ENCODE assay signal across 8 cellular contexts in genomic region chr4:104451573-104451972, GRCh38. TPM values are rescaled to one million over a fixed set of nuclear protein-coding genes. Genes with fewer than 3 reads are reported as not detected.
DNase-seq lines count a peak whose midpoint lies in the region; ATAC-seq, FAIRE-seq and TF ChIP-seq lines count a peak whose summit lies in the region.

No MANE protein-coding gene starts in this region.

- no TSS peak for BruUV-seq in HepG2 (replicated peaks; lab: Mats Ljungman, UMichigan)

- no peaks in the 10 kb centered on the region for H3K79me2 ChIP-seq in HepG2 (ENCODE audit: insufficient read depth, low read length)
- no peaks in the 10 kb centered on the region for H3K79me2 ChIP-seq in osteoblast (ENCODE audit: insufficient read depth, low read length)

- H3K4me1 ChIP-seq in HepG2 (ENCODE audit: insufficient read depth, low read length) (no peaks in the 10 kb centered on the region), osteoblast (ENCODE audit: insufficient read depth, low read length) (no peaks in the 10 kb centered on the region)

- H3K4me2 ChIP-seq in HepG2 (ENCODE audit: low read depth, low read length) = no peak overlapping the region
- H3K4me2 ChIP-seq in osteoblast (ENCODE audit: insufficient read depth, low read length) = no peak overlapping the region

- no peak for TF ChIP-seq POLR2A in HepG2 (IDR thresholded peaks at IDR 0.05; ENCODE audit: insufficient read depth in 1 of 2, low read depth in 2 of 2, low read length in 2 of 2)

- peak; percentile 41 for TF ChIP-seq CTCF in GM12873 (IDR thresholded peaks at IDR 0.05; ENCODE audit: insufficient read depth, low read depth, low read length, missing control alignments)
- TF ChIP-seq CTCF in RWPE1 (conservative IDR thresholded peaks at IDR 0.05; ENCODE audit: low read depth) = peak; percentile 22; the same call in 1 of the 2 replicates
- TF ChIP-seq CTCF in HepG2 (CRISPR knock-in tag; IDR thresholded peaks at IDR 0.05) = 0 out of 2 replicates have a peak, but pooled peaks have one; percentile 5
- TF ChIP-seq CTCF in osteoblast (IDR thresholded peaks at IDR 0.05; ENCODE audit: extremely low read depth, low read depth, low read length) = no peak

- DNase-seq in RWPE1 (ENCODE audit: low spot score) (no peak), HepG2 (ENCODE audit: low spot score) (no peak), NCI-H2196 treated with DMSO at 0.1 percent for 48 hours (lab: John Stamatoyannopoulos, UW; ENCODE audit: unreplicated experiment) (no peak), osteoblast (ENCODE audit: insufficient read length, low spot score, missing footprints) (no peak), iPS-NIHi11 (ENCODE audit: low spot score) (no peak)

- FAIRE-seq in HepG2 (lab: Jason Lieb, UNC) = no peak

- intact Hi-C loops in HepG2 (cut with micrococcal nuclease; ENCODE audit: unreplicated experiment) = loop anchor here (1.0 kb wide), 1 partner anchor 386 kb away; no protein-coding TSS in a partner anchor

- ATAC-seq in HG02588 (IDR thresholded peaks at IDR 0.05; ENCODE audit: unreplicated experiment) (peak; percentile 77), HepG2 (peak; percentile 70), HG03571 (IDR thresholded peaks at IDR 0.05; ENCODE audit: unreplicated experiment) (no peak)

- no peak for TF ChIP-seq RAD21 in HepG2 (CRISPR knock-in tag; IDR thresholded peaks at IDR 0.05)

- TF ChIP-seq EP300 in HepG2 (IDR thresholded peaks at IDR 0.05; ENCODE audit: low read depth in 2 of 2, low read length in 2 of 2) (no peak), HepG2 (CRISPR knock-in tag; IDR thresholded peaks at IDR 0.05; ENCODE audit: borderline replicate concordance) (no peak)

- H3K9me3 ChIP-seq in HepG2 (ENCODE audit: low read length) = no peaks in the 10 kb centered on the region
- peaks cover 3% of the 10 kb centered on the region for H3K9me3 ChIP-seq in osteoblast (ENCODE audit: low read depth, low read length)

- H3K4me3 ChIP-seq in HepG2 (replicated peaks in 1 of 3; ENCODE audit: insufficient read depth in 1 of 3, low read depth in 2 of 3, low read length in 3 of 3) (no peak overlapping the region), osteoblast (ENCODE audit: insufficient read depth, low read length) (no peak overlapping the region)

- in situ Hi-C loops in HepG2 (cut with HindIII; ENCODE audit: extremely low pct_ligation_motif_present, low pct_unique_long_range_greater_than_20kb) = no loop called here

- CTCF ChIA-PET in RWPE1 (lab: Yijun Ruan, JAX) (interaction anchor here (0.8 kb wide), 1 partner anchor 1159 kb away, joined by 4 read pairs; no protein-coding TSS in a partner anchor), HepG2 (lab: Yijun Ruan, JAX; ENCODE audit: low intra/inter-chr PET ratio, low total read pairs) (no interaction called here)

- POLR2A ChIA-PET in RWPE1 (lab: Yijun Ruan, JAX; ENCODE audit: low non-redundant PET) (no interaction called here), HepG2 (lab: Yijun Ruan, JAX) (no interaction called here)

- no peak overlapping the region for H2AFZ ChIP-seq in HepG2 (ENCODE audit: low read length)
- H2AFZ ChIP-seq in osteoblast (ENCODE audit: low read length) = no peak overlapping the region

- no peak overlapping the region for H3K9ac ChIP-seq in HepG2 (ENCODE audit: insufficient read depth, low read depth, low read length)

- H4K20me1 ChIP-seq in HepG2 (ENCODE audit: insufficient read depth, low read length) (no peaks in the 10 kb centered on the region), osteoblast (ENCODE audit: insufficient read depth, low read length) (no peaks in the 10 kb centered on the region)

- H3K27ac ChIP-seq in RWPE1 (no peak overlapping the region), HepG2 (ENCODE audit: extremely low read length, insufficient read depth, low read length) (no peak overlapping the region), osteoblast (ENCODE audit: low read depth, low read length) (no peak overlapping the region)

- WGBS in HepG2 (ENCODE audit: low lambda C conversion rate) = 7% methylated on average over 1 of the region's 1 CpG

- H3K27me3 ChIP-seq in HepG2 (ENCODE audit: control insufficient read depth in 1 of 2, insufficient read depth in 2 of 2, low read length in 2 of 2) = no peaks in the 10 kb centered on the region
- H3K27me3 ChIP-seq in osteoblast (ENCODE audit: insufficient read depth, low read length) = no peaks in the 10 kb centered on the region

- H3K36me3 ChIP-seq in HepG2 (replicated peaks in 1 of 2; ENCODE audit: control insufficient read depth in 1 of 2, insufficient read depth in 2 of 2, low read length in 2 of 2) (no peaks in the 10 kb centered on the region), osteoblast (ENCODE audit: insufficient read depth, low read length) (no peaks in the 10 kb centered on the region)

TF ChIP-seq in HepG2, 621 proteins besides CTCF, POLR2A, EP300 and RAD21:
- TF ChIP-seq ZNF674 (CRISPR knock-in tag; IDR thresholded peaks at IDR 0.05; ENCODE audit: low read depth) (no peak), NR2C2 (CRISPR knock-in tag; IDR thresholded peaks at IDR 0.05; ENCODE audit: borderline replicate concordance) (no peak), STAG1 (CRISPR knock-in tag; IDR thresholded peaks at IDR 0.05) (peak; percentile 37; the same call in 1 of the 2 replicates), SNAPC4 (CRISPR knock-in tag; IDR thresholded peaks at IDR 0.05) (no peak)

RNA-seq across cellular contexts. Expression of gene CXXC4, which starts 43.1 kb away (rescaled TPM):
- total RNA-seq in HepG2 (2016; rRNA removed; fragmentation: Illumina TruSeq; extraction: Trizol) (not detected in 2 replicates), osteoblast (not detected in 2 replicates)
- not detected in 2 replicates for total RNA-seq in HepG2 (2016; cell fraction: cytosol; rRNA removed; fragmentation: Illumina TruSeq; extraction: Trizol; ENCODE audit: low read depth)
- not detected in 2 replicates for total RNA-seq in HepG2 (2016; cell fraction: insoluble cytoplasmic fraction; rRNA removed; fragmentation: Illumina TruSeq; extraction: Trizol)
- not detected in 2 replicates for total RNA-seq in HepG2 (2016; cell fraction: membrane; rRNA removed; fragmentation: Illumina TruSeq; extraction: Trizol)
- total RNA-seq in HepG2 (2016; cell fraction: nucleus; rRNA removed; fragmentation: Illumina TruSeq; extraction: Trizol) = not detected in 2 replicates
- 0.01 TPM in 1 of 2 replicates, not detected in the other for polyA plus RNA-seq in HepG2 (2011; rRNA removed)
- not detected in 2 replicates for polyA plus RNA-seq in HepG2 (2011; cell fraction: cytosol; rRNA removed)
- polyA plus RNA-seq in HepG2 (2011; cell fraction: nucleus; rRNA removed) = 0.02 TPM in 1 of 2 replicates, not detected in the other
- 0.04 TPM in 1 of 2 replicates, not detected in the other for polyA plus RNA-seq in HepG2 (2012)
- not detected in 2 replicates for polyA plus RNA-seq in HepG2 (2016; cell fraction: cytosol; fragmentation: Illumina TruSeq; extraction: Trizol; ENCODE audit: low read depth)
- polyA plus RNA-seq in HepG2 (2016; cell fraction: insoluble cytoplasmic fraction; fragmentation: Illumina TruSeq; extraction: Trizol; ENCODE audit: low read depth) = not detected in 2 replicates
- polyA plus RNA-seq in HepG2 (2016; cell fraction: membrane; fragmentation: Illumina TruSeq; extraction: Trizol; ENCODE audit: low read depth) = not detected in 2 replicates
- not detected in 2 replicates for polyA plus RNA-seq in HepG2 (2016; cell fraction: nucleus; fragmentation: Illumina TruSeq; extraction: Trizol; ENCODE audit: insufficient read depth, low read depth)
- polyA minus RNA-seq in HepG2 (2011; rRNA and poly(A)+ RNA removed; ENCODE audit: low replicate concordance) = 0.04 TPM in 1 of 2 replicates, not detected in the other
- polyA minus RNA-seq in HepG2 (2011; cell fraction: cytosol; rRNA and poly(A)+ RNA removed) = not detected in 2 replicates
- 0.12 and 0.13 TPM in 2 replicates for polyA minus RNA-seq in HepG2 (2011; cell fraction: nucleus; rRNA and poly(A)+ RNA removed)
